Comparison of ENCODE assay signal across 1 cellular context in genomic region chr13:106348032-106348431, GRCh38.
TF ChIP-seq lines count a peak whose summit lies in the region.

No MANE protein-coding gene starts in this region.

TF ChIP-seq in HCT116, 20 proteins besides CTCF, POLR2A, EP300 and RAD21:
- no peak for TF ChIP-seq YY1 (IDR thresholded peaks at IDR 0.05; ENCODE audit: extremely low read depth, insufficient replicate concordance, low read depth, low read length)
- TF ChIP-seq SP1 (IDR thresholded peaks at IDR 0.05; ENCODE audit: low read depth): peak; percentile 30; the same call in 1 of the 2 replicates
- TF ChIP-seq MAX (IDR thresholded peaks at IDR 0.05): no peak
- TF ChIP-seq ZFX (IDR thresholded peaks at IDR 0.05): no peak
- peak; percentile 40; the same call in 1 of the 2 replicates for TF ChIP-seq SIN3A (IDR thresholded peaks at IDR 0.05; ENCODE audit: low read depth)
- TF ChIP-seq ZBTB33 (IDR thresholded peaks at IDR 0.05; ENCODE audit: extremely low read depth, insufficient replicate concordance, low read length): no peak
- no peak for TF ChIP-seq ELF1 (IDR thresholded peaks at IDR 0.05; ENCODE audit: borderline replicate concordance, low read depth)
- no peak for TF ChIP-seq SRF (IDR thresholded peaks at IDR 0.05; ENCODE audit: low read depth)
- peak; percentile 56 for TF ChIP-seq JUND (IDR thresholded peaks at IDR 0.05)
- TF ChIP-seq EGR1 (IDR thresholded peaks at IDR 0.05; ENCODE audit: low read depth): no peak
- TF ChIP-seq FOSL1 (IDR thresholded peaks at IDR 0.05; ENCODE audit: low read depth): peak; percentile 67
- TF ChIP-seq POLR2AphosphoS5 (IDR thresholded peaks at IDR 0.05; ENCODE audit: low read depth, low read length): no peak
- TF ChIP-seq ATF3 (IDR thresholded peaks at IDR 0.05): no peak
- no peak for TF ChIP-seq ZNF274 (IDR thresholded peaks at IDR 0.05; ENCODE audit: low read depth, low read length)
- no peak for TF ChIP-seq EZH2 (IDR thresholded peaks at IDR 0.05)
- no peak for TF ChIP-seq EZH2phosphoT487 (IDR thresholded peaks at IDR 0.05; ENCODE audit: borderline replicate concordance)
